1 cellular context compared by ENCODE assay signal in genomic region chr2:173149491-173149890, GRCh38.
TF ChIP-seq lines count a peak whose summit lies in the region.

No MANE protein-coding gene starts in this region.

TF ChIP-seq in SK-N-SH treated with all-trans-retinoic acid at 6 μM for 48 hours, 23 proteins besides CTCF, POLR2A, EP300 and RAD21 (continued from another document):
- no peak for TF ChIP-seq PATZ1 (CRISPR knock-in tag; IDR thresholded peaks at IDR 0.05; ENCODE audit: borderline replicate concordance)
- no peak for TF ChIP-seq ZC3H10 (CRISPR knock-in tag; IDR thresholded peaks at IDR 0.05)
